Comparison of ENCODE assay signal across 31 cellular contexts in the genomic region with DNA sequence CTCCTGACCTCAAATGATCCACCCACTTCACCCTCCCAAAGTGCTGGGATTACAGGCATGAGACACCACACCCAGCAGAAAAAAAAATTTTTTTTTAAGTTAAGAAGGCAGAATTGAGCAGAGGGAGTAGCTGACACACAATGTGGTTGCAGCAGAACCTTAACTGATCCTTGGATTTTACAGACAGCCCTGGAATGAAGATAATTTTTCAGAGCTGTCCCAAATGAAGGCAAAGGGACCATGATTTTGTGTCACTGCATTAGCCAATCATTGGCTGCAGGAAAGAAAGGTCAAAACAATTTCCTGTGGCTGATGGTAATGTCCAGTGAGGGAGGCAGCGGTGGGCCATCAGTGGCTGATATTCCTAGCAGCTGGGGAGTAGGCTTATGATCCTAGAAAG. TPM values are rescaled to one million over a fixed set of nuclear protein-coding genes. Genes with fewer than 3 reads are reported as not detected.
"Had no signal": no experiment of that assay in that cellular context is flagged by ENCODE, and none has a peak within 500 bp of the region (broad histone marks: within the 10 kb centered on the region; RNA-seq: fewer than 3 reads in every experiment).

No MANE protein-coding gene starts in this region.

- H3K9me3 ChIP-seq: suprapubic skin, testis, thoracic aorta, thyroid gland, upper lobe of left lung, upper lobe of right lung, uterus, vagina had no signal

- H3K27me3 ChIP-seq: stomach, suprapubic skin, testis, thyroid gland, tibial artery, tibial nerve, transverse colon, upper lobe of left lung, upper lobe of right lung, uterus, vagina had no signal

- H3K4me3 ChIP-seq: stomach, suprapubic skin, testis, thoracic aorta, thyroid gland, tibial artery, tibial nerve, transverse colon, upper lobe of left lung, upper lobe of right lung, uterus, vagina had no signal

- H3K27ac ChIP-seq: stomach, suprapubic skin, testis, thoracic aorta, thyroid gland, tibial artery, tibial nerve, transverse colon, upper lobe of left lung, upper lobe of right lung, uterus, vagina had no signal

- H3K4me1 ChIP-seq: stomach, suprapubic skin, testis, thyroid gland, tibial artery, tibial nerve, transverse colon, upper lobe of left lung, upper lobe of right lung, uterus, vagina had no signal

- H3K36me3 ChIP-seq: stomach, suprapubic skin, thoracic aorta, thyroid gland, tibial artery, tibial nerve, transverse colon, upper lobe of left lung, upper lobe of right lung, uterus, vagina had no signal

- FAIRE-seq: urothelium cell line had no signal

- ATAC-seq: stimulated activated effector memory CD8-positive, alpha-beta T cell treated with anti-CD3 and anti-CD28 coated beads, Interleukin-12 subunit alpha, Interleukin-12 subunit beta, amount 100 ng/mL, for 72 hours; stimulated activated memory B cell treated with anti-CD40 and anti-IgM and Interleukin-4, amounts not matched to agents 10 μg/mL and 1 μg/mL and 100 μg/mL, for 72 hours; stimulated activated naive B cell treated with anti-CD40 and anti-IgM and Interleukin-4, amounts not matched to agents 10 μg/mL and 1 μg/mL and 100 μg/mL, for 72 hours; stimulated activated naive CD8-positive, alpha-beta T cell treated with anti-CD3 and anti-CD28 coated beads, Interleukin-15, amount 100 ng/mL, for 72 hours; stimulated activated naive CD8-positive, alpha-beta T cell treated with anti-CD3 and anti-CD28 coated beads, Interleukin-15, Interleukin-2, amounts not matched to agents 100 U/mL and 50 U/mL, for 24 hours; upper lobe of right lung had no signal

- DNase-seq: stimulated activated CD4-positive, alpha-beta T cell treated with anti-CD3 and anti-CD28 coated beads, Interleukin-2, amount 100 ng/mL, for 48 hours; stimulated activated CD4-positive, alpha-beta T cell treated with anti-CD3 and anti-CD28 coated beads, Interleukin-4, amount 100 ng/mL, for 1 hour; stimulated activated CD4-positive, alpha-beta T cell treated with anti-CD3 and anti-CD28 coated beads, Interleukin-4, amount 100 ng/mL, for 24 hours; stimulated activated CD4-positive, alpha-beta T cell treated with anti-CD3 and anti-CD28 coated beads, Interleukin-4, amount 100 ng/mL, for 4 hours; stimulated activated CD8-positive, alpha-beta memory T cell treated with anti-CD3 and anti-CD28 coated beads, Interleukin-4, amount 100 ng/mL, for 48 hours; stimulated activated naive B cell treated with anti-CD40 and anti-IgM and Interleukin-4, amounts not matched to agents 10 μg/mL and 1 μg/mL and 100 μg/mL, for 72 hours; stimulated activated naive CD4-positive, alpha-beta T cell; stimulated activated naive CD4-positive, alpha-beta T cell treated with Interleukin-2 at 50 U/mL for 16 hours; stimulated activated naive CD8-positive, alpha-beta T cell treated with anti-CD3 and anti-CD28 coated beads, Interleukin-15, amount 100 ng/mL, for 72 hours; stimulated activated naive CD8-positive, alpha-beta T cell treated with anti-CD3 and anti-CD28 coated beads, Interleukin-15, Interleukin-2, amounts not matched to agents 100 U/mL and 50 U/mL, for 24 hours; stomach; substantia nigra; testis; thyroid gland; tibial artery; transverse colon; trophoblast cell; upper lobe of left lung; uterus had no signal

RNA-seq across cellular contexts. Expression of a gene that starts 19.3 kb away (rescaled TPM):
- total RNA-seq: stomach, subcutaneous adipose tissue, temporal lobe, thoracic aorta, thyroid gland, transverse colon, ureter, urinary bladder, uterus, vagina had no signal
- polyA plus RNA-seq: stomach had no signal
